ENCODE assay signal across 1 cellular context in the genomic region with DNA sequence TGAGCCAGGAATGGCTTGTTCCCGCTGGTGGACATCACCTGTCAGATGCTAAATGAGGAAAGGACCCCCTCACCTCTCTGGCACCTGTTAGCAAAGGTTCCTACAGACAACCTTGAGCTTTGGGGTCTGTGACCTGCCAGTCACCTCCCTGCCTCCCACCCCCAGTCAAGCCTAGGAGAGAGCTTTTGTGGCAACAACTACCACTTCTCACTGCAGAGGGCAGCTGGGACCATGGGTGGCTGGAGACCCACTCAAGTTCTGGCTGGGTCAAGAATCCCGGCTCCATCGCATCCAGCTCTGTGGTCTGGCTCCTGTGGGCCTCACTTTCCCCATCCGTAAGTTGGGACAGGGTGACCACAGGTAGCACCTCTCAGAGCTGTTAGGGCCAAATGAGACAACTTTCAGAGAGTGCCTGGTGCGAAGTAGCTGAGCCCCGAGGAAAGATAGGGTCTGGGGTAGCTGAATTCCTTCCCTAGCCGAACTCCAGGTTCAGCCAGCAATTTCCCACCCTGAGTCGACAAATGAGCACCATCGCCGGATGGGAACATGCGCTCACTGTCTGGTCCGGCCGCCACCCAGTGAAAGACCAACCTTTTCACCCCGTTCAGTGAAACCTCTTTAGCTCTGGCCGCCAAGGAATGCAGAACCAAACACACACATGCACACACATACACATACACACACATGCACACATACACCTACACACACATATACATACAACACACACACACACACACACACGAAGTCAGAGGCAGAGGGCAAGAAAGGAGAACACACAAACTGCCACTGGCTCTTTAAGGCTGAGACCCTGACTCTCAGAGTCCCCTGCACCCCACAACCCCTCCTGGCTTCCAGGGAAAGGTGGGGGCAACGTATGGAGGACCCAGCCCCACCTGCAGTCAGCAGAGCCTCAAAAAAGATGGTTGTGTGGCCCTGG.
TF ChIP-seq lines count a peak whose summit lies in the region.

No MANE protein-coding gene starts in this region.

TF ChIP-seq in H1, 55 proteins besides CTCF, POLR2A, EP300 and RAD21:
- TF ChIP-seq SRF (IDR thresholded peaks at IDR 0.05; ENCODE audit: low read depth, low read length) (no peak), JUN (IDR thresholded peaks at IDR 0.05; ENCODE audit: low read depth, low read length) (no peak), JUND (IDR thresholded peaks at IDR 0.05; ENCODE audit: low read length) (no peak), MAFK (IDR thresholded peaks at IDR 0.05; ENCODE audit: low read depth, low read length) (no peak), RFX5 (IDR thresholded peaks at IDR 0.05; ENCODE audit: borderline replicate concordance, low read depth, low read length) (no peak), TBP (IDR thresholded peaks at IDR 0.05; ENCODE audit: low read depth, low read length) (no peak), BACH1 (IDR thresholded peaks at IDR 0.05; ENCODE audit: low read length) (no peak), SIRT6 (IDR thresholded peaks at IDR 0.05; ENCODE audit: low read length) (no peak), EZH2 (IDR thresholded peaks at IDR 0.05; ENCODE audit: low read depth, low read length, severe bottlenecking) (no peak), GABPA (IDR thresholded peaks at IDR 0.05; ENCODE audit: borderline replicate concordance, insufficient read depth, low read length) (no peak), CHD2 (IDR thresholded peaks at IDR 0.05; ENCODE audit: low read length) (no peak), CTBP2 (IDR thresholded peaks at IDR 0.05; ENCODE audit: borderline replicate concordance, insufficient read depth, insufficient read length, low read length) (no peak), TCF12 (IDR thresholded peaks at IDR 0.05; ENCODE audit: low read depth, low read length) (no peak), BCL11A (IDR thresholded peaks at IDR 0.05; ENCODE audit: low read depth in 2 of 2, low read length in 2 of 2) (no peak), SP2 (IDR thresholded peaks at IDR 0.05; ENCODE audit: low read length) (no peak), SAP30 (IDR thresholded peaks at IDR 0.05; ENCODE audit: insufficient read depth, insufficient replicate concordance, low read length) (no peak), KDM1A (IDR thresholded peaks at IDR 0.05; ENCODE audit: borderline replicate concordance, low read length) (no peak), HDAC2 (IDR thresholded peaks at IDR 0.05; ENCODE audit: borderline replicate concordance in 1 of 2, low read depth in 2 of 2, low read length in 2 of 2) (no peak), PHF8 (conservative IDR thresholded peaks at IDR 0.05; ENCODE audit: low read depth, low read length) (no peak), SUZ12 (IDR thresholded peaks at IDR 0.05; ENCODE audit: low read length) (no peak)
TF ChIP-seq in H1: peak in this region for 0.
